ENCODE assay signal across 18 cellular contexts in the genomic region with DNA sequence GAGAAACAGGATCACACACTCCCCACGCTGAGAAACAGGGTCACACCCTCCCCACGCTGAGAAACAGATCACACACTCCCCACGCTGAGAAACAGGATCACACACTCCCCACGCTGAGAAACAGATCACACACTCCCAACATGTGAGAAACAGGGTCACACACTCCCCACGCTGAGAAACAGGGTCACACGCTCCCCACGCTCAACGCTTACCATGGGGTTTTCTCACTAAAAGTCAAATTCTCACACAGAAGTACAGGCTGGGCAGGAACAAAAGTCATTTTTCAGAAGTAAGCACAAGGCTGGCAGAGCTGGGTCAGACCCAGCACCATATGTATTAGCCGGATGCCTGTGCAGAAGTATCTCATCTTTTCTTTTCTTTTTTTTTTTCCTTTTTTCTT. TPM values are rescaled to one million over a fixed set of nuclear protein-coding genes. Genes with fewer than 3 reads are reported as not detected.
DNase-seq lines count a peak whose midpoint lies in the region; ATAC-seq and TF ChIP-seq lines count a peak whose summit lies in the region.
"Had no signal": no experiment of that assay in that cellular context is flagged by ENCODE, and none has a peak within 500 bp of the region (broad histone marks: within the 10 kb centered on the region; RNA-seq: fewer than 3 reads in every experiment).

No MANE protein-coding gene starts in this region.

- H3K27ac ChIP-seq in H9 (ENCODE audit: insufficient read length, low read depth, low read length) (no peak overlapping the region), tibial nerve (no peak overlapping the region)
- H3K27ac ChIP-seq: GM23248, HL-60 had no signal

- peak overlapping the region in 2 of 3 experiments; percentile 11 to 44; a peak in 1 of 7 replicates for H3K27ac Mint-ChIP-seq in H9
- peak overlapping the region; percentile 93 to 94 for H3K27ac Mint-ChIP-seq in effector memory CD8-positive, alpha-beta T cell
- peak overlapping the region; percentile 68 to 89 for H3K27ac Mint-ChIP-seq in natural killer cell treated with Interleukin-12 subunit alpha and Interleukin-12 subunit beta and Interleukin-15 and Interleukin-18, amount 100 ng/mL, for 72 hours
- H3K27ac Mint-ChIP-seq: CD4-positive, CD25-positive, alpha-beta regulatory T cell had no signal

- peaks cover 0 to 4% (median 2%) of the 10 kb centered on the region in 3 experiments; a peak in 1 of 7 replicates for H3K36me3 Mint-ChIP-seq in H9 (ENCODE audit: insufficient read depth in 1 of 3, low read depth in 3 of 3)
- H3K36me3 Mint-ChIP-seq in effector memory CD8-positive, alpha-beta T cell (ENCODE audit: insufficient read depth), result peaks cover 6% of the 10 kb centered on the region
- H3K36me3 Mint-ChIP-seq in natural killer cell treated with Interleukin-12 subunit alpha and Interleukin-12 subunit beta and Interleukin-15 and Interleukin-18, amount 100 ng/mL, for 72 hours, result no peaks in the 10 kb centered on the region

- H3K27me3 Mint-ChIP-seq in H9 (ENCODE audit: low read depth), result no peaks in the 10 kb centered on the region
- no peaks in the 10 kb centered on the region for H3K27me3 Mint-ChIP-seq in effector memory CD8-positive, alpha-beta T cell
- H3K27me3 Mint-ChIP-seq in natural killer cell treated with Interleukin-12 subunit alpha and Interleukin-12 subunit beta and Interleukin-15 and Interleukin-18, amount 100 ng/mL, for 72 hours, result no peaks in the 10 kb centered on the region
- H3K27me3 Mint-ChIP-seq: CD4-positive, CD25-positive, alpha-beta regulatory T cell had no signal

- H3K4me2 ChIP-seq in H9 (ENCODE audit: insufficient read depth, insufficient read length, low read length), result no peak overlapping the region

- no peak for TF ChIP-seq POLR2A in tibial nerve (IDR thresholded peaks at IDR 0.05)

- no peak overlapping the region for H3K9ac ChIP-seq in H9 (ENCODE audit: extremely low read depth, insufficient read length, low read length)
- H3K9ac ChIP-seq: GM23248 had no signal

- H3K27me3 ChIP-seq in H9 (ENCODE audit: insufficient read depth, low read length) (no peaks in the 10 kb centered on the region), tibial nerve (no peaks in the 10 kb centered on the region)
- H3K27me3 ChIP-seq: BE2C had no signal

- H2BK20ac ChIP-seq in H9 (ENCODE audit: low read depth, low read length, poor library complexity, severe bottlenecking), result no peak overlapping the region

- DNase-seq in H9, result no peak
- peak; percentile 9 to 18 (median 15) for DNase-seq in effector memory CD8-positive, alpha-beta T cell
- no peak for DNase-seq in natural killer cell treated with Interleukin-12 subunit alpha and Interleukin-12 subunit beta and Interleukin-15 and Interleukin-18, amount 100 ng/mL, for 72 hours (ENCODE audit: low spot score)
- no peak for DNase-seq in GM10248 (ENCODE audit: extremely low spot score)
- no peak for DNase-seq in tibial nerve (ENCODE audit: low spot score in 2 of 2)
- DNase-seq: ACHN; BE2C; C1 segment of cervical spinal cord; CD4-positive, CD25-positive, alpha-beta regulatory T cell; DMS79 treated with DMSO at 0.1 percent for 48 hours; GF-D8; GM23248; HCEC 1CT had no signal

- no peak overlapping the region for H2BK15ac ChIP-seq in H9 (ENCODE audit: low read depth, low read length)

- no peaks in the 10 kb centered on the region for H3K9me3 Mint-ChIP-seq in H9
- no peaks in the 10 kb centered on the region for H3K9me3 Mint-ChIP-seq in effector memory CD8-positive, alpha-beta T cell
- H3K9me3 Mint-ChIP-seq in natural killer cell treated with Interleukin-12 subunit alpha and Interleukin-12 subunit beta and Interleukin-15 and Interleukin-18, amount 100 ng/mL, for 72 hours, result no peaks in the 10 kb centered on the region
- H3K9me3 Mint-ChIP-seq: CD4-positive, CD25-positive, alpha-beta regulatory T cell had no signal

- no peaks in the 10 kb centered on the region for H3K4me1 Mint-ChIP-seq in H9
- peaks cover 24% of the 10 kb centered on the region in 2 donors for H3K4me1 Mint-ChIP-seq in effector memory CD8-positive, alpha-beta T cell (ENCODE audit: low read depth in 2 of 2)
- H3K4me1 Mint-ChIP-seq in natural killer cell treated with Interleukin-12 subunit alpha and Interleukin-12 subunit beta and Interleukin-15 and Interleukin-18, amount 100 ng/mL, for 72 hours (ENCODE audit: low read depth in 2 of 2), result peaks cover 25 to 31% of the 10 kb centered on the region in 2 donors

- H4K20me1 ChIP-seq in H9 (ENCODE audit: control insufficient read depth, insufficient read depth, insufficient read length), result no peaks in the 10 kb centered on the region

- H3K4me1 ChIP-seq in H9 (ENCODE audit: insufficient read depth, low read length), result no peaks in the 10 kb centered on the region
- no peaks in the 10 kb centered on the region for H3K4me1 ChIP-seq in tibial nerve
- H3K4me1 ChIP-seq: BE2C had no signal

- no peak overlapping the region for H3K18ac ChIP-seq in H9 (ENCODE audit: insufficient read length, low read depth, low read length)

- ATAC-seq in effector memory CD8-positive, alpha-beta T cell (replicated peaks), result peak; percentile 91
- peak in 1 of 2 donors; percentile 49 for ATAC-seq in natural killer cell treated with Interleukin-12 subunit alpha and Interleukin-12 subunit beta and Interleukin-15 and Interleukin-18, amount 100 ng/mL, for 72 hours
- ATAC-seq in GM21526 (IDR thresholded peaks at IDR 0.05; ENCODE audit: low FRiP score, unreplicated experiment), result no peak
- ATAC-seq: GM12878 had no signal

- no peak overlapping the region for H3K4me3 Mint-ChIP-seq in H9
- H3K4me3 Mint-ChIP-seq in effector memory CD8-positive, alpha-beta T cell, result peak overlapping the region; percentile 47 to 67
- no peak overlapping the region for H3K4me3 Mint-ChIP-seq in natural killer cell treated with Interleukin-12 subunit alpha and Interleukin-12 subunit beta and Interleukin-15 and Interleukin-18, amount 100 ng/mL, for 72 hours
- H3K4me3 Mint-ChIP-seq: CD4-positive, CD25-positive, alpha-beta regulatory T cell had no signal

- H4K91ac ChIP-seq in H9 (ENCODE audit: insufficient read length, low read depth, low read length), result no peak overlapping the region

- H2BK12ac ChIP-seq in H9 (ENCODE audit: insufficient read length, low read depth, low read length), result no peak overlapping the region

- no peak overlapping the region for H2AK5ac ChIP-seq in H9 (ENCODE audit: insufficient read length, low read length)

- CTCF ChIA-PET in GM10248 (lab: Yijun Ruan, JAX), result interaction anchor here (1.1 to 2.2 kb wide), 4 partner anchors 11 to 27 kb away, joined by 3 to 10 read pairs (median 5); no protein-coding TSS in a partner anchor

- H2BK120ac ChIP-seq in H9 (ENCODE audit: low read depth, low read length, poor library complexity, severe bottlenecking), result no peak overlapping the region

- H3T11ph ChIP-seq in H9 (ENCODE audit: low read length), result no peak overlapping the region

- POLR2A ChIA-PET in GM10248 (lab: Yijun Ruan, JAX), result no interaction called here

- H3K79me2 ChIP-seq in H9 (ENCODE audit: insufficient read depth, low read length), result no peaks in the 10 kb centered on the region

- H2BK5ac ChIP-seq in H9 (ENCODE audit: insufficient read length, low read length), result no peak overlapping the region

- no peak overlapping the region for H2AFZ ChIP-seq in H9 (ENCODE audit: low read length)
- H2AFZ ChIP-seq: GM23248 had no signal

- no CpG with 5 or more reads among the region's 9 CpGs for WGBS in H9 (ENCODE audit: extremely low coverage, insufficient read length, low lambda C conversion rate)
- WGBS in tibial nerve, 2 donors, result 65 to 80% methylated on average over 9 of the region's 9 CpGs

- peaks cover 0 to 28% (median 0%) of the 10 kb centered on the region in 3 donors for H3K36me3 ChIP-seq in tibial nerve

- no peak overlapping the region for H3K4me3 ChIP-seq in tibial nerve
- H3K4me3 ChIP-seq: GM12878, GM23248 had no signal

- H3K9me3 ChIP-seq in H9 (ENCODE audit: control insufficient read depth, low read depth, low read length), result no peaks in the 10 kb centered on the region
- no peaks in the 10 kb centered on the region for H3K9me3 ChIP-seq in tibial nerve
- H3K9me3 ChIP-seq: BE2C had no signal

- H3K14ac ChIP-seq in H9 (ENCODE audit: insufficient read depth, low read length), result no peak overlapping the region

- H3K56ac ChIP-seq in H9 (ENCODE audit: insufficient read length, low read depth, low read length), result no peak overlapping the region

- no peak overlapping the region for H4K8ac ChIP-seq in H9 (replicated peaks; ENCODE audit: insufficient read length, low read depth, low read length)

- TF ChIP-seq EP300 in tibial nerve (IDR thresholded peaks at IDR 0.05), result no peak

- H3K4ac ChIP-seq in H9 (ENCODE audit: low read depth, low read length), result no peak overlapping the region

- no peaks in the 10 kb centered on the region for H3K23me2 ChIP-seq in H9 (ENCODE audit: insufficient read length, low read depth, low read length, poor library complexity, severe bottlenecking)

- H4K5ac ChIP-seq in H9 (ENCODE audit: insufficient read length, low read depth, low read length), result no peak overlapping the region

- H3K79me1 ChIP-seq in H9 (ENCODE audit: insufficient read depth, low read depth, low read length, poor library complexity, severe bottlenecking), result no peaks in the 10 kb centered on the region

- H3K23ac ChIP-seq in H9 (ENCODE audit: insufficient read length, low read depth, low read length), result no peak overlapping the region

- TF ChIP-seq CTCF in H9 (conservative IDR thresholded peaks at IDR 0.05) (no peak), GM10248 (IDR thresholded peaks at IDR 0.05; ENCODE audit: control extremely low read depth, extremely low read depth, low read depth, missing control alignments) (no peak), tibial nerve (IDR thresholded peaks at IDR 0.05) (no peak)

RNA-seq across cellular contexts. Expression of a gene that starts 14.5 kb away (rescaled TPM):
- total RNA-seq in H9 (2021) (36.9 and 37.1 TPM in 2 replicates), tibial nerve (10 to 100 TPM; 32.1 to 40.8 (median 36.7) TPM)
- total RNA-seq in natural killer cell treated with Interleukin-12 subunit alpha and Interleukin-12 subunit beta and Interleukin-15 and Interleukin-18, amount 100 ng/mL, for 72 hours, result 10 to 100 TPM; 33.3 to 68.5 TPM

RNA-seq across cellular contexts. Expression of a gene that starts 28.5 kb away (rescaled TPM):
- not detected in 2 replicates for total RNA-seq in H9 (2021)
- total RNA-seq in natural killer cell treated with Interleukin-12 subunit alpha and Interleukin-12 subunit beta and Interleukin-15 and Interleukin-18, amount 100 ng/mL, for 72 hours, result not detected
- not detected for total RNA-seq in tibial nerve
- total RNA-seq: CD4-positive, CD25-positive, alpha-beta regulatory T cell; GM23248; H4; HT1080 had no signal

RNA-seq across cellular contexts. Expression of a gene that starts 41.8 kb away (rescaled TPM):
- total RNA-seq in H9 (2021) (not detected in 2 replicates), tibial nerve (1 to 10 TPM in 1 of 4 donors, not detected in 3; 3.3 TPM)
- not detected for total RNA-seq in natural killer cell treated with Interleukin-12 subunit alpha and Interleukin-12 subunit beta and Interleukin-15 and Interleukin-18, amount 100 ng/mL, for 72 hours
- total RNA-seq: CD4-positive, CD25-positive, alpha-beta regulatory T cell; GM12878; GM23248; H4; HT1080 had no signal

RNA-seq across cellular contexts. Expression of a gene that starts 45.9 kb away (rescaled TPM):
- 39.1 and 41.7 TPM in 2 replicates for total RNA-seq in H9 (2021)
- 10 to 100 TPM; 39.9 to 43.8 TPM for total RNA-seq in natural killer cell treated with Interleukin-12 subunit alpha and Interleukin-12 subunit beta and Interleukin-15 and Interleukin-18, amount 100 ng/mL, for 72 hours
- 100 to 1,000 TPM in 2 of 4 donors, 10 to 100 TPM in 2; 74.3 to 190 (median 115) TPM for total RNA-seq in tibial nerve

RNA-seq across cellular contexts. Expression of a gene that starts 48.7 kb away (rescaled TPM):
- total RNA-seq in H9 (2021), result 4.3 TPM in 1 of 2 replicates, not detected in the other
- total RNA-seq in natural killer cell treated with Interleukin-12 subunit alpha and Interleukin-12 subunit beta and Interleukin-15 and Interleukin-18, amount 100 ng/mL, for 72 hours, result not detected
- 100 to 1,000 TPM in 2 of 4 donors, 10 to 100 TPM in 2; 10.1 to 495 (median 102) TPM for total RNA-seq in tibial nerve
- total RNA-seq: GM23248, HT1080 had no signal

Comparison
In these comparisons a context has a peak if more than half of its experiments do, and no peak if none do; other contexts are left out.
1. DNase-seq: peak in effector memory CD8-positive, alpha-beta T cell (3 of 3); none in H9 (single experiment), natural killer cell treated with Interleukin-12 subunit alpha and Interleukin-12 subunit beta and Interleukin-15 and Interleukin-18, amount 100 ng/mL, for 72 hours (single experiment), GM10248 (single experiment) and tibial nerve (0 of 2).
2. H3K27ac Mint-ChIP-seq: peak in every context shown above with its lines; median percentile 94 in effector memory CD8-positive, alpha-beta T cell; 78 in natural killer cell treated with Interleukin-12 subunit alpha and Interleukin-12 subunit beta and Interleukin-15 and Interleukin-18, amount 100 ng/mL, for 72 hours; 28 in H9.
3. H3K4me3 Mint-ChIP-seq: peak in effector memory CD8-positive, alpha-beta T cell (2 of 2); none in H9 (0 of 2) and natural killer cell treated with Interleukin-12 subunit alpha and Interleukin-12 subunit beta and Interleukin-15 and Interleukin-18, amount 100 ng/mL, for 72 hours (single experiment).